Comparison of ENCODE assay signal across 8 cellular contexts in the genomic region with DNA sequence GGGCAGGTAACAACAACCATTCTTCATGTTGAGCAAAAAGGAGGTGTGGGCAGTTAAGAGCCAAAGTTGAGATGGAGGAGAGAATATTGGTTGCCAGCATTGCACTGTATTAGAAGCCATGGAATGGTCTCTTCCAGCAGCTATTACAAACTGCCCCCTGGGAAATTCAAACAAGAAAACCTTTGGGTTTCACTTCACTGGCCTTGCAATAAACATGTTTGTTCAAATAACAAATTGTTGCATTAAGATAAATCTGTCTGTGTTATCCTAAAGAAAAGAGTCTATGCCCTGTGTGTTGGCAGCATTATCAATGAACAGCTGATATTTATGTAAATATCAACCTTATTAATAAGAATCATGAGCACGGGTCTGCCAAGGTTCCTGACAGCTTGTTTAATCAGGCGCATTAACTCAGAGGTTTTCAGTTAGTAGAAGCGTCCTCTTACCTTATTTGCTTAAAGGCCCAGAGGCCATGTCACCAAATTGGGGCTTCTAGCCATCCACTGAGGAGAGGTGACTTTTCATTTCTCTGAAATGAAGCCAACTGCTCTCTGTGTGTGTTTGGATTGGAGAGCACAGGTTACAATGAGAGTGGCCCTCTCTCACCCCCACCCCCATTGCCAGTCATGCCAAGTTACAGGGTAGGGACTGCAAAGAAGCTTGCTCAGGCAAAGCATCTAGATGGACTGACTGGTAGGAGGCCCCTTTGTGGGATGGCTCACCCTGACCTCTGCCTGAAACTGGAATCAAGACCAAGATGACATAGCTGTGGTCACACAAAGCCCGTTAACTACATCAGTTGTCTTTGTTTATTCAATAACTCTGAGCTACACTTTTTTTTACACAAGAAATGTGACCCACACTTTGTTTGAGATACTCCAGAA.
DNase-seq lines count a peak whose midpoint lies in the region; ATAC-seq lines count a peak whose summit lies in the region.

No MANE protein-coding gene starts in this region.

- ATAC-seq in GM19395 (IDR thresholded peaks at IDR 0.05; ENCODE audit: unreplicated experiment) (peak; percentile 87), HG03354 (IDR thresholded peaks at IDR 0.05; ENCODE audit: poor library complexity, severe bottlenecking, unreplicated experiment) (peak; percentile 91)

- DNase-seq in DMS79 treated with DMSO at 0.1 percent for 48 hours (lab: John Stamatoyannopoulos, UW) (peak; percentile 65), SW480 (ENCODE audit: low spot score) (peak; percentile 7), non-pigmented ciliary epithelial cell (ENCODE audit: low read depth) (peak; percentile 60), D341Med (ENCODE audit: low spot score) (no peak), middle frontal gyrus (ENCODE audit: extremely low spot score, low spot score) (no peak), SIG-M5 (lab: John Stamatoyannopoulos, UW) (no peak)

Comparison
In these comparisons a context has a peak if more than half of its experiments do, and no peak if none do; other contexts are left out.
1. DNase-seq: peak in DMS79 treated with DMSO at 0.1 percent for 48 hours (single experiment), SW480 (single experiment) and non-pigmented ciliary epithelial cell (single experiment); none in D341Med (single experiment), middle frontal gyrus (single experiment) and SIG-M5 (single experiment).